ENCODE assay signal across 18 cellular contexts in the genomic region with DNA sequence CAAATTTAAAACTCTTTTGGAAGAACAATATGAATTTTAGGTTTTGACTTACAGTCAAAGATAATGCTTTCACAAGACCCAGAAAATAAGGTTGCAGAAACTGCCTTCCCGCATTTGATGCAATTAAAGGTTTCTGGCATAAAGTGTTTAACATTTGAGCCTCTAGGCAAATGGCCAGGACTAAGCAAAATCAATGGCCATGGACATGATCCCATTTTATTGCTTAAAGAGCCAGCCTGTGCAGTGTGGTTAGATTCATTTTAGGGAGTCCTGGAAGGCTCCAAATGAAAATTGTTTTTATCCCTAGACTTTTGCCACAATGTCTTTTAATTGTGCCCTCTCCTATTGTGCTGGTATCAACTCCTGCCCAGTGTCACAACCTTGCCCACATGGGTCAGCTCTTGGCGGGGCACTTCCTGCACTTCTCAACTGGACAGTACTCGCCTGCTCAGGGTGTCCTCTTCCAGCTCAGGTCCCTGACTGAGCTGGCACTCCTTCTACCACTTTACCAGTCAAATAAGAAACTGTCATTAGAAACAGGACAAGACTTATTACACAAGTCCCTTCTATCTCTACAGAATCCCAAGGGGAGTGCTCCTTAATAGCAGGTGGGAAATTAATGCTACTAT.
"Had no signal": no experiment of that assay in that cellular context is flagged by ENCODE, and none has a peak within 500 bp of the region (broad histone marks: within the 10 kb centered on the region; RNA-seq: fewer than 3 reads in every experiment).

No MANE protein-coding gene starts in this region.

- FAIRE-seq: small intestine had no signal

- H3K9me3 ChIP-seq: esophagus squamous epithelium, gastrocnemius medialis, ovary, right atrium auricular region, stomach, tibial artery, upper lobe of left lung, uterus had no signal

- H3K27ac ChIP-seq: esophagus squamous epithelium, gastrocnemius medialis, ovary, right atrium auricular region, stomach, tibial artery, upper lobe of left lung, uterus had no signal

- DNase-seq: esophagus squamous epithelium; gastrocnemius medialis; glutamatergic neuron; islet precursor cell; left ventricle myocardium superior; naive thymus-derived CD8-positive, alpha-beta T cell; nucleus accumbens; ovary; small intestine; stimulated activated CD4-positive, alpha-beta T cell treated with anti-CD3 and anti-CD28 coated beads, Interleukin-12 subunit alpha, Interleukin-12 subunit beta, amount 100 ng/mL, for 4 hours; stimulated activated naive CD4-positive, alpha-beta T cell; stomach; tibial artery; upper lobe of left lung; uterus had no signal

- H3K36me3 ChIP-seq: esophagus squamous epithelium, gastrocnemius medialis, ovary, right atrium auricular region, stomach, tibial artery, upper lobe of left lung, uterus had no signal

- H3K4me3 ChIP-seq: esophagus squamous epithelium, gastrocnemius medialis, ovary, right atrium auricular region, stomach, tibial artery, upper lobe of left lung, uterus had no signal

- H3K27me3 ChIP-seq: esophagus squamous epithelium, gastrocnemius medialis, ovary, right atrium auricular region, stomach, tibial artery, upper lobe of left lung, uterus had no signal

- H3K4me1 ChIP-seq: esophagus squamous epithelium, gastrocnemius medialis, right atrium auricular region, stomach, upper lobe of left lung, uterus had no signal

- H3K27ac Mint-ChIP-seq: dendritic cell treated with granulocyte-macrophage colony-stimulating factor and Interleukin-4, amounts not matched to agents 40 ng/mL and 50 ng/mL, for 4 days; naive thymus-derived CD8-positive, alpha-beta T cell had no signal

- H3K36me3 Mint-ChIP-seq: naive thymus-derived CD8-positive, alpha-beta T cell had no signal

- H3K4me3 Mint-ChIP-seq: dendritic cell treated with granulocyte-macrophage colony-stimulating factor and Interleukin-4, amounts not matched to agents 40 ng/mL and 50 ng/mL, for 4 days; naive thymus-derived CD8-positive, alpha-beta T cell; neural crest cell had no signal

- H3K27me3 Mint-ChIP-seq: dendritic cell treated with granulocyte-macrophage colony-stimulating factor and Interleukin-4, amounts not matched to agents 40 ng/mL and 50 ng/mL, for 4 days had no signal

- H3K4me1 Mint-ChIP-seq: naive thymus-derived CD8-positive, alpha-beta T cell; neural crest cell had no signal
